In the genomic region with DNA sequence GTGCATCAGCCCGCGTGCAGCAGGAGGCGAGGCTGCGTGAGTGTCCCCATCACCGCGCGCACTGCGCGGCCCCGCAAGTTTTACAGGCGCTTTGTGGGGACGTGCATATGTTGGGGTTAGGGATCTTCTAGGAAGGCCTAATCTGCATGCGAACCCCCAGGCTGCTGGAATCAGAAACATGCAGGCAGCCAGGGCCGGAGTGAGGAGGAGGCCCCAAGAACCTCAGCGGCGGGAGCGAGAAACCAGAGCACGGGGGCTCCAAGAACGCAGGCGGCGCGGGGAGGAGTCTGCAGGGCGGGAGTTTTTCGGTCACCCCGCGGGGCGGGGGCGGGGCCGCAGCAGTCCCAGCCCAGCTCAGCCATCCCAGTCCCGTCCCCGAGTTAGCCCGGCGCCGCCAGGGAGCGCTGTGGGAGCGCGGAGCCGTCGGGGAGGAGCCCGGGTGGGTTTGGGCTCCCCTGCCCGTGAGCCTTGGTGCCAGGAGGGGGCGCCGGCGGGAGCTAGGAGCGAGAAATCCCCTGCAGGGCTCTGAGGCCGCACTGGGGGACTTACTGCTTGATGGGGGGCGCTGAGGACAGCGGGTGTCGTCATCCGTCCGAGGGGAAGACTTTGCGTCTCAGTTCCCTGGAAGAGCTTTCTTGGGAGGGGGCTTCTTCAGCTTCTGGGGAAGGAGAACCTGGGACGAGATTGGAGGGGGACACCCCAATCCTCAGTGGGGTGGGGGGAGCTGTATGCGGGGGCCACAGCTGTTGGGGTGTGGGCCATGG, we compare ENCODE assay signal across 8 cellular contexts. TPM values are rescaled to one million over a fixed set of nuclear protein-coding genes. Genes with fewer than 3 reads are reported as not detected.
DNase-seq lines count a peak whose midpoint lies in the region; ATAC-seq and TF ChIP-seq lines count a peak whose summit lies in the region.

No MANE protein-coding gene starts in this region.

- ATAC-seq in activated naive CD8-positive, alpha-beta T cell treated with anti-CD3 and anti-CD28 coated beads, Interleukin-2, amount 10 ng/mL, durations not matched to agents 7 days and 5 days (ENCODE audit: low read depth), result peak; percentile 96
- ATAC-seq in left cardiac atrium, result peak; percentile 88 to 90

- no peaks in the 10 kb centered on the region for H3K36me3 Mint-ChIP-seq in activated naive CD8-positive, alpha-beta T cell treated with anti-CD3 and anti-CD28 coated beads, Interleukin-2, amount 10 ng/mL, durations not matched to agents 7 days and 5 days

- peaks cover 20% of the 10 kb centered on the region for H3K4me1 Mint-ChIP-seq in activated naive CD8-positive, alpha-beta T cell treated with anti-CD3 and anti-CD28 coated beads, Interleukin-2, amount 10 ng/mL, durations not matched to agents 7 days and 5 days

- no peaks in the 10 kb centered on the region for H3K9me3 Mint-ChIP-seq in activated naive CD8-positive, alpha-beta T cell treated with anti-CD3 and anti-CD28 coated beads, Interleukin-2, amount 10 ng/mL, durations not matched to agents 7 days and 5 days

- POLR2A ChIA-PET in activated naive CD8-positive, alpha-beta T cell treated with anti-CD3 and anti-CD28 coated beads, Interleukin-2, amount 10 ng/mL, durations not matched to agents 7 days and 5 days (lab: Charles Lee), result interaction anchor here (0.7 to 1.5 kb wide), 12 partner anchors 8 to 219 kb away, joined by 3 to 25 read pairs (median 4); partner anchors contain the start of genes DUS3L and NDUFA11

- DNase-seq in DMS79 (lab: John Stamatoyannopoulos, UW), result peak; percentile 77
- DNase-seq in HCEC 1CT, result peak; percentile 76
- DNase-seq in NCI-H1417 (lab: John Stamatoyannopoulos, UW), result peak; percentile 83 to 93 (median 88)
- peak; percentile 88 for DNase-seq in SW 1271 (lab: John Stamatoyannopoulos, UW)
- DNase-seq in activated naive CD8-positive, alpha-beta T cell treated with anti-CD3 and anti-CD28 coated beads, Interleukin-2, amount 10 ng/mL, durations not matched to agents 7 days and 5 days, result peak; percentile 99
- DNase-seq in left cardiac atrium, result peak; percentile 89
- DNase-seq in retinal pigment epithelial cell (ENCODE audit: low read depth), result peak; percentile 40
- no peak for DNase-seq in globus pallidus (ENCODE audit: low spot score)

- H3K27ac Mint-ChIP-seq in activated naive CD8-positive, alpha-beta T cell treated with anti-CD3 and anti-CD28 coated beads, Interleukin-2, amount 10 ng/mL, durations not matched to agents 7 days and 5 days, result no peak overlapping the region

- peaks cover 39% of the 10 kb centered on the region for H3K27me3 Mint-ChIP-seq in activated naive CD8-positive, alpha-beta T cell treated with anti-CD3 and anti-CD28 coated beads, Interleukin-2, amount 10 ng/mL, durations not matched to agents 7 days and 5 days

- peak overlapping the region; percentile 33 for H3K4me3 ChIP-seq in retinal pigment epithelial cell (ENCODE audit: low read length)

- TF ChIP-seq CTCF in retinal pigment epithelial cell (conservative IDR thresholded peaks at IDR 0.05; ENCODE audit: low read depth, low read length), result peak; percentile 94

- intact Hi-C loops in left cardiac atrium (cut with DNase I), result loop anchor here (2.0 to 10.0 kb wide), 3 partner anchors 88 to 171 kb away; partner anchors contain the start of gene RANBP3 (in 1 of the 2)

- peak overlapping the region; percentile 82 for H3K4me3 Mint-ChIP-seq in activated naive CD8-positive, alpha-beta T cell treated with anti-CD3 and anti-CD28 coated beads, Interleukin-2, amount 10 ng/mL, durations not matched to agents 7 days and 5 days

RNA-seq across cellular contexts. Expression of gene NRTN, which starts 0.9 kb away (rescaled TPM):
- total RNA-seq in activated naive CD8-positive, alpha-beta T cell treated with anti-CD3 and anti-CD28 coated beads, Interleukin-2, amount 10 ng/mL, durations not matched to agents 7 days and 5 days, result under 1 TPM; 0.36 to 0.45 TPM
- total RNA-seq in left cardiac atrium, result 10 to 100 TPM; 28.7 to 29.6 TPM

RNA-seq across cellular contexts. Expression of gene DUS3L, which starts 13.0 kb away (rescaled TPM):
- 10 to 100 TPM; 61.0 to 62.1 TPM for total RNA-seq in activated naive CD8-positive, alpha-beta T cell treated with anti-CD3 and anti-CD28 coated beads, Interleukin-2, amount 10 ng/mL, durations not matched to agents 7 days and 5 days
- 10 to 100 TPM; 15.3 to 28.2 TPM for total RNA-seq in left cardiac atrium

RNA-seq across cellular contexts. Expression of gene PRR22, which starts 19.4 kb away (rescaled TPM):
- total RNA-seq in activated naive CD8-positive, alpha-beta T cell treated with anti-CD3 and anti-CD28 coated beads, Interleukin-2, amount 10 ng/mL, durations not matched to agents 7 days and 5 days, result 1 to 10 TPM; 3.8 to 4.4 TPM
- 1 to 10 TPM in 1 of 2 donors, under 1 TPM in 1; 0.47 to 1.7 TPM for total RNA-seq in left cardiac atrium

RNA-seq across cellular contexts. Expression of gene FUT6, which starts 35.6 kb away (rescaled TPM):
- total RNA-seq in activated naive CD8-positive, alpha-beta T cell treated with anti-CD3 and anti-CD28 coated beads, Interleukin-2, amount 10 ng/mL, durations not matched to agents 7 days and 5 days, result under 1 TPM; 0.75 to 0.91 TPM
- total RNA-seq in left cardiac atrium, result not detected

RNA-seq across cellular contexts. Expression of gene FUT3, which starts 47.3 kb away (rescaled TPM):
- not detected for total RNA-seq in activated naive CD8-positive, alpha-beta T cell treated with anti-CD3 and anti-CD28 coated beads, Interleukin-2, amount 10 ng/mL, durations not matched to agents 7 days and 5 days
- not detected for total RNA-seq in left cardiac atrium

Comparison
In these comparisons a context has a peak if more than half of its experiments do, and no peak if none do; other contexts are left out.
1. RNA of gene NRTN, which starts 0.9 kb away (total RNA-seq): 28.7 to 29.6 TPM in left cardiac atrium; 0.36 to 0.45 TPM in activated naive CD8-positive, alpha-beta T cell treated with anti-CD3 and anti-CD28 coated beads, Interleukin-2, amount 10 ng/mL, durations not matched to agents 7 days and 5 days; every median in the first group is over 10 times any median in the second.